8 cellular contexts compared by ENCODE assay signal in the genomic region with DNA sequence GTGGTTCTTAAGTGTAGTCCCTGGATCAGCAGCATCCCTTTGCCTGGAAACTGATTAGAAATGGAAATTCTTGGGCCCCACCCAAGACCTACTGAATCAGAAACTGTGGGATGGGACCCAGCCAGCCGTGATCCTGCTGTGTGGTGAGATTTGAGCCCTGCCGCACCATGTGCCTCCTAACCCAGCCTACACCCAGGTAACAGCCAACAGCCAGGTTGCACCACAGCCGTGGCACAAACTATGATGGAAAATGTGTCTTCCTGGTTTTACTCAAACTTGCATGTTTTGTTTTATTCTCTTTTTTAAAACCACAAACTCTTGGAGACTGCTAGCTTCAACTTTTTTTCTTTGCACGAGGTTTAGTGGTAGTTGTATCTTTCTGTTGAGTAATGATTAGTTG. TPM values are rescaled to one million over a fixed set of nuclear protein-coding genes. Genes with fewer than 3 reads are reported as not detected.
DNase-seq lines count a peak whose midpoint lies in the region; FAIRE-seq and TF ChIP-seq lines count a peak whose summit lies in the region.

No MANE protein-coding gene starts in this region.

- intact Hi-C loops in lower leg skin (cut with DNase I; ENCODE audit: low total_unique reads), result loop anchor here (10.0 kb wide), 1 partner anchor 58 kb away; no protein-coding TSS in a partner anchor

- DNase-seq in choroid plexus epithelial cell (ENCODE audit: low read depth) (peak; percentile 42), osteoblast (ENCODE audit: insufficient read length, low spot score, missing footprints) (peak; percentile 92), DMS 273 treated with DMSO at 0.1 percent for 48 hours (lab: John Stamatoyannopoulos, UW) (no peak), urothelium cell line (ENCODE audit: low spot score) (no peak), germinal center (ENCODE audit: low spot score) (no peak), lower leg skin (ENCODE audit: low spot score in 2 of 2) (no peak)

- H3K9ac ChIP-seq in BLaER1 treated with 17β-estradiol and CSF1 and Interleukin-3, amounts not matched to agents 10 nM and 100 nM, result peak overlapping the region; percentile 66 to 98 (median 95); a peak in 21 of 22 replicates
- H3K9ac ChIP-seq in OCI-LY3 (ENCODE audit: low read length), result peak overlapping the region; percentile 72

- WGBS in lower leg skin, 2 donors, result 16 to 19% methylated on average over 4 of the region's 4 CpGs

- H3K4me1 ChIP-seq in BLaER1 treated with 17β-estradiol and CSF1 and Interleukin-3, amounts not matched to agents 10 nM and 100 nM, result peaks cover 71 to 84% (median 81%) of the 10 kb centered on the region in 10 experiments
- peaks cover 54% of the 10 kb centered on the region for H3K4me1 ChIP-seq in OCI-LY3 (ENCODE audit: low read length)
- H3K4me1 ChIP-seq in osteoblast (ENCODE audit: insufficient read depth, low read length), result peaks cover 56% of the 10 kb centered on the region

- H3K79me2 ChIP-seq in OCI-LY3 (ENCODE audit: low read length) (peaks cover 82% of the 10 kb centered on the region), osteoblast (ENCODE audit: insufficient read depth, low read length) (peaks cover 79% of the 10 kb centered on the region)

- H3K36me3 ChIP-seq in BLaER1 treated with 17β-estradiol and CSF1 and Interleukin-3, amounts not matched to agents 10 nM and 100 nM, result peaks cover 19 to 52% (median 39%) of the 10 kb centered on the region in 11 experiments
- H3K36me3 ChIP-seq in OCI-LY3 (replicated peaks; ENCODE audit: low read depth, low read length), result peaks cover 51% of the 10 kb centered on the region
- peaks cover 5% of the 10 kb centered on the region for H3K36me3 ChIP-seq in osteoblast (ENCODE audit: insufficient read depth, low read length)

- H3K27ac ChIP-seq in BLaER1 treated with 17β-estradiol and CSF1 and Interleukin-3, amounts not matched to agents 10 nM and 100 nM, result peak overlapping the region; percentile 55 to 97 (median 91); a peak in 21 of 22 replicates
- H3K27ac ChIP-seq in OCI-LY3 (ENCODE audit: low read length) (peak overlapping the region; percentile 96), osteoblast (ENCODE audit: low read depth, low read length) (peak overlapping the region; percentile 38)

- TF ChIP-seq CTCF in OCI-LY3 (IDR thresholded peaks at IDR 0.05; ENCODE audit: low read depth, low read length) (no peak), choroid plexus epithelial cell (conservative IDR thresholded peaks at IDR 0.05; ENCODE audit: low read depth, low read length) (no peak), osteoblast (IDR thresholded peaks at IDR 0.05; ENCODE audit: extremely low read depth, low read depth, low read length) (no peak), lower leg skin (IDR thresholded peaks at IDR 0.05) (no peak)

- no peak for TF ChIP-seq POLR2A in lower leg skin (IDR thresholded peaks at IDR 0.05)

- H3K4me2 ChIP-seq in BLaER1 treated with 17β-estradiol and CSF1 and Interleukin-3, amounts not matched to agents 10 nM and 100 nM, result peak overlapping the region; percentile 95 to 100 (median 99)
- H3K4me2 ChIP-seq in OCI-LY3 (ENCODE audit: low read length) (peak overlapping the region; percentile 98), osteoblast (ENCODE audit: insufficient read depth, low read length) (peak overlapping the region; percentile 96)

- H3K4me3 ChIP-seq in BLaER1 treated with 17β-estradiol and CSF1 and Interleukin-3, amounts not matched to agents 10 nM and 100 nM, result peak overlapping the region; percentile 68 to 94 (median 83)
- H3K4me3 ChIP-seq in OCI-LY3 (ENCODE audit: low read length) (peak overlapping the region; percentile 85), choroid plexus epithelial cell (ENCODE audit: low read depth, low read length) (no peak overlapping the region), osteoblast (ENCODE audit: insufficient read depth, low read length) (peak overlapping the region; percentile 46), lower leg skin (ENCODE audit: low read depth, poor library complexity, severe bottlenecking) (no peak overlapping the region)

- H2AFZ ChIP-seq in OCI-LY3 (ENCODE audit: low read depth, low read length) (no peak overlapping the region), osteoblast (ENCODE audit: low read length) (no peak overlapping the region)

- no peak for FAIRE-seq in urothelium cell line (lab: Jason Lieb, UNC)

- no peaks in the 10 kb centered on the region for H3K9me3 ChIP-seq in BLaER1 treated with 17β-estradiol and CSF1 and Interleukin-3, amounts not matched to agents 10 nM and 100 nM (replicated peaks in 1 of 11)
- no peaks in the 10 kb centered on the region for H3K9me3 ChIP-seq in OCI-LY3 (ENCODE audit: insufficient read depth, low read length)
- no peaks in the 10 kb centered on the region for H3K9me3 ChIP-seq in osteoblast (ENCODE audit: low read depth, low read length)

- H3K27me3 ChIP-seq in BLaER1 treated with 17β-estradiol and CSF1 and Interleukin-3, amounts not matched to agents 10 nM and 100 nM, result no peaks in the 10 kb centered on the region
- no peaks in the 10 kb centered on the region for H3K27me3 ChIP-seq in OCI-LY3 (ENCODE audit: low read depth, low read length)
- no peaks in the 10 kb centered on the region for H3K27me3 ChIP-seq in osteoblast (ENCODE audit: insufficient read depth, low read length)

- peaks cover 54 to 76% (median 71%) of the 10 kb centered on the region in 11 experiments for H4K20me1 ChIP-seq in BLaER1 treated with 17β-estradiol and CSF1 and Interleukin-3, amounts not matched to agents 10 nM and 100 nM
- H4K20me1 ChIP-seq in OCI-LY3 (ENCODE audit: insufficient read depth, low read length) (peaks cover 54% of the 10 kb centered on the region), osteoblast (ENCODE audit: insufficient read depth, low read length) (peaks cover 36% of the 10 kb centered on the region)

RNA-seq across cellular contexts. Expression of gene LIMD1, which starts 2.6 kb away (rescaled TPM):
- total RNA-seq in osteoblast, result 14.4 and 17.4 TPM in 2 replicates
- 10 to 100 TPM; 11.6 to 20.8 (median 16.8) TPM for total RNA-seq in lower leg skin

Comparison
In these comparisons a context has a peak if more than half of its experiments do, and no peak if none do; other contexts are left out.
1. H3K27ac ChIP-seq: peak in every context shown above with its lines; median percentile 96 in OCI-LY3; 91 in BLaER1 treated with 17β-estradiol and CSF1 and Interleukin-3, amounts not matched to agents 10 nM and 100 nM; 38 in osteoblast.
2. H3K4me3 ChIP-seq: peak in BLaER1 treated with 17β-estradiol and CSF1 and Interleukin-3, amounts not matched to agents 10 nM and 100 nM (10 of 10), OCI-LY3 (single experiment) and osteoblast (single experiment); none in choroid plexus epithelial cell (single experiment) and lower leg skin (single experiment).
3. DNase-seq: peak in choroid plexus epithelial cell (single experiment) and osteoblast (single experiment); none in DMS 273 treated with DMSO at 0.1 percent for 48 hours (single experiment), urothelium cell line (single experiment), germinal center (single experiment) and lower leg skin (0 of 2).
4. Peak in every context shown above with its lines, with median percentiles within 50 percentile points of each other: H3K4me2 ChIP-seq.